ENCODE assay signal across 26 cellular contexts in genomic region chr11:24585192-24585591, GRCh38.
DNase-seq lines count a peak whose midpoint lies in the region; ATAC-seq and TF ChIP-seq lines count a peak whose summit lies in the region.
"Had no signal": no experiment of that assay in that cellular context is flagged by ENCODE, and none has a peak within 500 bp of the region (broad histone marks: within the 10 kb centered on the region; RNA-seq: fewer than 3 reads in every experiment).

No MANE protein-coding gene starts in this region.

- H3K4me1 ChIP-seq in osteoblast (ENCODE audit: insufficient read depth, low read length) (no peaks in the 10 kb centered on the region), breast epithelium (no peaks in the 10 kb centered on the region)
- H3K4me1 ChIP-seq: heart left ventricle, sigmoid colon had no signal

- H2AFZ ChIP-seq in osteoblast (ENCODE audit: low read length) = no peak overlapping the region

- H3K27me3 ChIP-seq in osteoblast (ENCODE audit: insufficient read depth, low read length) (no peaks in the 10 kb centered on the region), breast epithelium (no peaks in the 10 kb centered on the region)
- H3K27me3 ChIP-seq: cardiac muscle cell, heart left ventricle, ovary, sigmoid colon had no signal

- no peaks in the 10 kb centered on the region for H3K27me3 Mint-ChIP-seq in osteocyte (ENCODE audit: unreplicated experiment)
- H3K27me3 Mint-ChIP-seq: activated naive CD8-positive, alpha-beta T cell; naive B cell had no signal

- no peaks in the 10 kb centered on the region for H3K36me3 Mint-ChIP-seq in osteocyte (ENCODE audit: unreplicated experiment)
- H3K36me3 Mint-ChIP-seq in stimulated activated effector memory CD8-positive, alpha-beta T cell treated with anti-CD3 and anti-CD28 coated beads, Interleukin-12 subunit alpha, Interleukin-12 subunit beta, amount 100 ng/mL, for 72 hours = no peaks in the 10 kb centered on the region
- H3K36me3 Mint-ChIP-seq: activated naive CD8-positive, alpha-beta T cell; immature natural killer cell; naive B cell had no signal

- peak; percentile 42 for ATAC-seq in GM19468 (IDR thresholded peaks at IDR 0.05; ENCODE audit: extremely low read depth, unreplicated experiment)
- ATAC-seq in stimulated activated effector memory CD8-positive, alpha-beta T cell treated with anti-CD3 and anti-CD28 coated beads, Interleukin-12 subunit alpha, Interleukin-12 subunit beta, amount 100 ng/mL, for 72 hours = no peak
- ATAC-seq: HCT116, heart left ventricle had no signal

- H3K4me1 Mint-ChIP-seq in osteocyte (ENCODE audit: unreplicated experiment) = peaks cover 38% of the 10 kb centered on the region
- no peaks in the 10 kb centered on the region for H3K4me1 Mint-ChIP-seq in stimulated activated effector memory CD8-positive, alpha-beta T cell treated with anti-CD3 and anti-CD28 coated beads, Interleukin-12 subunit alpha, Interleukin-12 subunit beta, amount 100 ng/mL, for 72 hours
- H3K4me1 Mint-ChIP-seq: immature natural killer cell, naive B cell had no signal

- intact Hi-C loops in breast epithelium (cut with DNase I; ENCODE audit: low total_unique reads) = no loop called here

- no peaks in the 10 kb centered on the region for H3K36me3 ChIP-seq in osteoblast (ENCODE audit: insufficient read depth, low read length)
- no peaks in the 10 kb centered on the region for H3K36me3 ChIP-seq in breast epithelium
- H3K36me3 ChIP-seq: cardiac muscle cell, heart left ventricle, ovary, sigmoid colon had no signal

- no peaks in the 10 kb centered on the region for H3K79me2 ChIP-seq in osteoblast (ENCODE audit: insufficient read depth, low read length)

- H3K9me3 ChIP-seq in osteoblast (ENCODE audit: low read depth, low read length) = no peaks in the 10 kb centered on the region
- H3K9me3 ChIP-seq in breast epithelium = no peaks in the 10 kb centered on the region
- H3K9me3 ChIP-seq: heart left ventricle, ovary, sigmoid colon had no signal

- H3K4me2 ChIP-seq in osteoblast (ENCODE audit: insufficient read depth, low read length) = no peak overlapping the region

- H3K4me3 ChIP-seq in choroid plexus epithelial cell (ENCODE audit: low read depth, low read length) (no peak overlapping the region), osteoblast (ENCODE audit: insufficient read depth, low read length) (no peak overlapping the region), breast epithelium (no peak overlapping the region)
- H3K4me3 ChIP-seq: cardiac muscle cell, heart left ventricle, ovary, sigmoid colon had no signal

- no peak overlapping the region for H3K4me3 Mint-ChIP-seq in osteocyte (ENCODE audit: unreplicated experiment)
- no peak overlapping the region for H3K4me3 Mint-ChIP-seq in stimulated activated effector memory CD8-positive, alpha-beta T cell treated with anti-CD3 and anti-CD28 coated beads, Interleukin-12 subunit alpha, Interleukin-12 subunit beta, amount 100 ng/mL, for 72 hours
- H3K4me3 Mint-ChIP-seq: activated naive CD8-positive, alpha-beta T cell; immature natural killer cell; naive B cell had no signal

- H3K9me3 Mint-ChIP-seq in osteocyte (ENCODE audit: unreplicated experiment) = no peaks in the 10 kb centered on the region
- H3K9me3 Mint-ChIP-seq in stimulated activated effector memory CD8-positive, alpha-beta T cell treated with anti-CD3 and anti-CD28 coated beads, Interleukin-12 subunit alpha, Interleukin-12 subunit beta, amount 100 ng/mL, for 72 hours = peaks cover 4% of the 10 kb centered on the region

- DNase-seq in M059J (ENCODE audit: low read depth) (peak; percentile 33), choroid plexus epithelial cell (ENCODE audit: low read depth) (peak; percentile 36), osteocyte (ENCODE audit: extremely low spot score, unreplicated experiment) (no peak), OCI-M1 (lab: John Stamatoyannopoulos, UW) (no peak), osteoblast (ENCODE audit: insufficient read length, low spot score, missing footprints) (no peak), breast epithelium (ENCODE audit: low spot score in 2 of 2) (no peak)
- DNase-seq in stimulated activated effector memory CD8-positive, alpha-beta T cell treated with anti-CD3 and anti-CD28 coated beads, Interleukin-12 subunit alpha, Interleukin-12 subunit beta, amount 100 ng/mL, for 72 hours (ENCODE audit: low spot score in 2 of 2) = no peak
- DNase-seq: activated CD4-positive, alpha-beta T cell treated with anti-CD3 and anti-CD28 coated beads for 1 hour; activated CD8-positive, alpha-beta memory T cell treated with anti-CD3 and anti-CD28 coated beads for 24 hours; heart left ventricle; immature natural killer cell; KG1; naive B cell; NCI-H1048; NCI-H2029 treated with DMSO at 0.1 percent for 48 hours; NCI-H446; ovary; sigmoid colon; stimulated activated CD4-positive, alpha-beta T cell treated with anti-CD3 and anti-CD28 coated beads, Interleukin-1b, Interleukin-23, amount 100 ng/mL, for 48 hours; stimulated activated naive CD4-positive, alpha-beta T cell treated with Interleukin-2 at 50 U/mL for 16 hours; trophoblast cell had no signal

- TF ChIP-seq CTCF in choroid plexus epithelial cell (conservative IDR thresholded peaks at IDR 0.05; ENCODE audit: low read depth, low read length) = no peak
- TF ChIP-seq CTCF in osteocyte (IDR thresholded peaks at IDR 0.05) = no peak
- TF ChIP-seq CTCF in osteoblast (IDR thresholded peaks at IDR 0.05; ENCODE audit: extremely low read depth, low read depth, low read length) = no peak
- TF ChIP-seq CTCF in breast epithelium (IDR thresholded peaks at IDR 0.05) = no peak

- H3K27ac ChIP-seq in osteoblast (ENCODE audit: low read depth, low read length) (no peak overlapping the region), breast epithelium (no peak overlapping the region)
- H3K27ac ChIP-seq: cardiac muscle cell, heart left ventricle, ovary, RWPE1, sigmoid colon had no signal

- no peaks in the 10 kb centered on the region for H4K20me1 ChIP-seq in osteoblast (ENCODE audit: insufficient read depth, low read length)

- TF ChIP-seq POLR2A in breast epithelium (IDR thresholded peaks at IDR 0.05) = no peak

- peak overlapping the region; percentile 45 for H3K27ac Mint-ChIP-seq in osteocyte (ENCODE audit: unreplicated experiment)
- no peak overlapping the region for H3K27ac Mint-ChIP-seq in stimulated activated effector memory CD8-positive, alpha-beta T cell treated with anti-CD3 and anti-CD28 coated beads, Interleukin-12 subunit alpha, Interleukin-12 subunit beta, amount 100 ng/mL, for 72 hours
- H3K27ac Mint-ChIP-seq: activated naive CD8-positive, alpha-beta T cell; immature natural killer cell; naive B cell had no signal

Comparison
In these comparisons a context has a peak if more than half of its experiments do, and no peak if none do; other contexts are left out.
1. DNase-seq: peak in M059J (single experiment) and choroid plexus epithelial cell (single experiment); none in osteocyte (single experiment), stimulated activated effector memory CD8-positive, alpha-beta T cell treated with anti-CD3 and anti-CD28 coated beads, Interleukin-12 subunit alpha, Interleukin-12 subunit beta, amount 100 ng/mL, for 72 hours (0 of 2), OCI-M1 (single experiment), osteoblast (single experiment) and breast epithelium (0 of 2).